In the genomic region with DNA sequence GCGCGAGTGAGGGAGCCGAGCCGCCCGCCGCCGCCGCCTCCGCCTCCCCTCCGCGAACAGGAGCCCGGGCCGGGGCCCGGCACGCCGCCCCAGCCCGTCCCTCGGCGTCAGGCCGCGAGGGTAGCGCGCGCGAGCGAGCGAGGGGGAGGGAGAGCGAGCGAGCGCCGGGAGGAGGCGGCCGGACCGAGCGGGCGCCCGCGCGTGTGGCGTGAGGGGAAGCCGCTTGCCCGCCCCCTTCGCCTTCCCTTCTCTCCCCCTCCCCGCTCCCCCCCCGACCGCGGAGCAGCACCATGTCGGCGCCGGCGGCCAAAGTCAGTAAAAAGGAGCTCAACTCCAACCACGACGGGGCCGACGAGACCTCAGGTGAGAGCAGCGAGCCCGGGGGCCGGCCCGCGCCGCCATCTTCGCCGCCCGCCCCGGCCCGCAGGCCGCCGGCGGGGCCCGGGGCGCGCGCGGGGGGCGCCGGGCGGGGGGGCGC, we compare ENCODE assay signal across 8 cellular contexts. TPM values are rescaled to one million over a fixed set of nuclear protein-coding genes. Genes with fewer than 3 reads are reported as not detected.
DNase-seq lines count a peak whose midpoint lies in the region; ATAC-seq and TF ChIP-seq lines count a peak whose summit lies in the region.

No MANE protein-coding gene starts in this region.

- peaks cover 40% of the 10 kb centered on the region for H3K4me1 Mint-ChIP-seq in nephron

- no peaks in the 10 kb centered on the region for H3K9me3 ChIP-seq in esophagus squamous epithelium

- TF ChIP-seq CTCF in esophagus squamous epithelium (IDR thresholded peaks at IDR 0.05) (no peak), nephron (IDR thresholded peaks at IDR 0.05; ENCODE audit: unreplicated experiment in 3 of 3) (no peak)

- peaks cover 7 to 33% (median 19%) of the 10 kb centered on the region in 3 donors for H3K36me3 ChIP-seq in esophagus squamous epithelium

- DNase-seq in activated T-cell treated with anti-CD3 and anti-CD28 coated beads for 4 hours (peak; percentile 31), esophagus squamous epithelium (lab: John Stamatoyannopoulos, UW) (no peak), NCI-H128 (lab: John Stamatoyannopoulos, UW; ENCODE audit: unreplicated experiment) (no peak)
- DNase-seq in activated T-cell treated with anti-CD3 and anti-CD28 coated beads, Interleukin-2, amount 50 U/mL, for 48 hours: no peak
- peak; percentile 63 for DNase-seq in activated CD4-positive, alpha-beta T cell treated with anti-CD3 and anti-CD28 coated beads for 48 hours

- H3K27me3 Mint-ChIP-seq in nephron (ENCODE audit: low read depth): no peaks in the 10 kb centered on the region

- 0% methylated on average over 3 of the region's 78 CpGs; no CpG with 5 or more reads in 1 of the 2 donors for WGBS in esophagus squamous epithelium, 2 donors

- peak overlapping the region; percentile 64 to 74 (median 71) for H3K4me3 Mint-ChIP-seq in nephron

- intact Hi-C loops in esophagus squamous epithelium (cut with DNase I): no loop called here

- peaks cover 34 to 69% (median 40%) of the 10 kb centered on the region in 3 donors for H3K4me1 ChIP-seq in esophagus squamous epithelium

- H3K4me3 ChIP-seq in esophagus squamous epithelium: peak overlapping the region; percentile 78 to 97 (median 92)

- no peak for TF ChIP-seq POLR2A in esophagus squamous epithelium (IDR thresholded peaks at IDR 0.05)

- H3K27ac Mint-ChIP-seq in nephron: peak overlapping the region in 1 of 3 experiments; percentile 77

- no peaks in the 10 kb centered on the region for H3K9me3 Mint-ChIP-seq in nephron

- H3K27me3 ChIP-seq in esophagus squamous epithelium: no peaks in the 10 kb centered on the region

- H3K36me3 Mint-ChIP-seq in nephron (ENCODE audit: low read depth): peaks cover 29% of the 10 kb centered on the region

- peak overlapping the region; percentile 93 to 99 (median 98) for H3K27ac ChIP-seq in esophagus squamous epithelium

- ATAC-seq in HG03432 (IDR thresholded peaks at IDR 0.05; ENCODE audit: unreplicated experiment): peak; percentile 19
- no peak for ATAC-seq in GM21786 (IDR thresholded peaks at IDR 0.05; ENCODE audit: unreplicated experiment)

RNA-seq across cellular contexts. Expression of gene SET, which starts 0.3 kb away (rescaled TPM):
- total RNA-seq in esophagus squamous epithelium: 100 to 1,000 TPM in 3 of 4 donors, 10 to 100 TPM in 1; 83.5 to 253 (median 215) TPM

RNA-seq across cellular contexts. Expression of gene PKN3, which starts 13.0 kb away (rescaled TPM):
- 1 to 10 TPM; 2.3 to 6.2 (median 3.2) TPM for total RNA-seq in esophagus squamous epithelium

RNA-seq across cellular contexts. Expression of gene DYNC2I2, which starts 32.7 kb away (rescaled TPM):
- total RNA-seq in esophagus squamous epithelium: 10 to 100 TPM; 39.7 to 65.9 (median 54.4) TPM

RNA-seq across cellular contexts. Expression of gene ZDHHC12, which starts 34.6 kb away (rescaled TPM):
- total RNA-seq in esophagus squamous epithelium: 10 to 100 TPM; 51.5 to 99.4 (median 77.1) TPM

Comparison
In these comparisons a context has a peak if more than half of its experiments do, and no peak if none do; other contexts are left out.
1. DNase-seq: peak in activated T-cell treated with anti-CD3 and anti-CD28 coated beads for 4 hours (single experiment) and activated CD4-positive, alpha-beta T cell treated with anti-CD3 and anti-CD28 coated beads for 48 hours (single experiment); none in activated T-cell treated with anti-CD3 and anti-CD28 coated beads, Interleukin-2, amount 50 U/mL, for 48 hours (0 of 2), esophagus squamous epithelium (single experiment) and NCI-H128 (single experiment).